Comparison of ENCODE assay signal across 1 cellular context in the genomic region with DNA sequence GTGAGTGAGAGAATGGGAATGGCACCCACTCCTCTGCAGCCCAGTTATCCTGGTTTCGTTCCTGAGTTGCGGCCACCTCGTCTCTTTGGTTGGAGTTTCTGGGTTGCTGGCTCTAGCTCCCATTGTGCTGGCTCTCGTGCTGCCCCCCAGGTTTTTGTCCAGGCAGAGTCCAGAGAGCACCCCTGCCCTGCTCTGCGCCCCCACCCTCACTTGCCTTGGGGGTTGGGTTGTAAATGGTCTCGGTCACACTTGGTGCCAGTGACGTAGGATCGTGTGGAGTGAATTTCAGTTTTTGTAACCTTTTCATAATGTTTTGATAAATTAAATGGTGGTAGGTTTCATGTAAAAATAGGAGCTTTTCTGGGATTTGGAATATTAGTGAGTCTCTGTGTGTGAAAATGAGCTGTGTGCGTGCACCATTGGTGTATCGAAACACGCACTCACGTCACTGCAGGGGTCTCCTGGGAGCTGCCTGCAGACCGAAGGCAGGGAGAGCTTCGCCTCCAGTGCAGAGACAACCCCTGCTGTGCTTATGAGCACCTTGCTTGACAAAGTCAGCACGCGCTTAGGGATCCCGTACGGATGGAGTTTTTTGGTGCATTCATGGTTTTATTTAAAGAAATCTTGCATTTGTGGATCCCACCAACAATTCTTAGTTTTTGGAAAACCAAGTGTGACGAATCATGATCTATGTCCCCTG.
TF ChIP-seq lines count a peak whose summit lies in the region.

No MANE protein-coding gene starts in this region.

TF ChIP-seq in K562, 482 proteins besides CTCF, POLR2A, EP300 and RAD21:
- TF ChIP-seq MYNN (IDR thresholded peaks at IDR 0.05) (no peak), MYNN (CRISPR knock-in tag; IDR thresholded peaks at IDR 0.05) (no peak), POLR2B (IDR thresholded peaks at IDR 0.05; ENCODE audit: low read depth, partially characterized antibody) (peak; percentile 3)
- TF ChIP-seq, protein P1, sequence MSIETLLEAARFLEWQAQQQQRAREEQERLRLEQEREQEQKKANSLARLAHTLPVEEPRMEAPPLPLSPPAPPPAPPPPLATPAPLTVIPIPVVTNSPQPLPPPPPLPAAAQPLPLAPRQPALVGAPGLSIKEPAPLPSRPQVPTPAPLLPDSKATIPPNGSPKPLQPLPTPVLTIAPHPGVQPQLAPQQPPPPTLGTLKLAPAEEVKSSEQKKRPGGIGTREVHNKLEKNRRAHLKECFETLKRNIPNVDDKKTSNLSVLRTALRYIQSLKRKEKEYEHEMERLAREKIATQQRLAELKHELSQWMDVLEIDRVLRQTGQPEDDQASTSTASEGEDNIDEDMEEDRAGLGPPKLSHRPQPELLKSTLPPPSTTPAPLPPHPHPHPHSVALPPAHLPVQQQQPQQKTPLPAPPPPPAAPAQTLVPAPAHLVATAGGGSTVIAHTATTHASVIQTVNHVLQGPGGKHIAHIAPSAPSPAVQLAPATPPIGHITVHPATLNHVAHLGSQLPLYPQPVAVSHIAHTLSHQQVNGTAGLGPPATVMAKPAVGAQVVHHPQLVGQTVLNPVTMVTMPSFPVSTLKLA (conservative IDR thresholded peaks at IDR 0.05): no peak
